ENCODE assay signal across 8 cellular contexts in the genomic region with DNA sequence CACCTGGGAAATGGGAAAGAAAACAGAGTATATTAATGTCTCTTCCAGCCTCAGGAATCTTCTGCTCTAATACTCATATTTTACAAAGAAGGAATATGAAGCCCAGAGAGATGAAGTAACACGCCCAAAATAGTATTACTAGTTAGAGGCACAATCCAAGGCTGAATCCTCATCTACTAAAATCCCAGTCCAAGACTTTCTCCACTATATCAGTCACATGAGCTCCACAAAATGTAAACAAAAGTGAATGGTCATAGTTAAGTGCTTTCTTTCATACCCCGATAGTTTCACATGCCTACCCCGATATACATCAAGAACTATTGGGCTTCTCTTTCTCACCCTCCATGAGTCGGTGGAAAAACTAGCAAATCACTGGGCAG. TPM values are rescaled to one million over a fixed set of nuclear protein-coding genes. Genes with fewer than 3 reads are reported as not detected.
A peak's percentile ranks its signal among the peaks of the same experiment; 100 is the strongest.
DNase-seq lines count a peak whose midpoint lies in the region; ATAC-seq and TF ChIP-seq lines count a peak whose summit lies in the region.

No MANE protein-coding gene starts in this region.

- H3K27ac ChIP-seq in VCaP (peak overlapping the region; percentile 89), sigmoid colon (peak overlapping the region; percentile 86 to 90 (median 88))

- WGBS in sigmoid colon, 2 donors: 5 to 17% methylated on average over 4 of the region's 4 CpGs

- no peak for TF ChIP-seq POLR2A in sigmoid colon (IDR thresholded peaks at IDR 0.05)

- TF ChIP-seq EP300 in sigmoid colon (IDR thresholded peaks at IDR 0.05): no peak

- H3K9me3 ChIP-seq in sigmoid colon: no peaks in the 10 kb centered on the region

- no peak for ATAC-seq in GM19023 (IDR thresholded peaks at IDR 0.05; ENCODE audit: unreplicated experiment)

- H3K27me3 ChIP-seq in H7 (ENCODE audit: control insufficient read depth, insufficient read depth, low read length) (no peaks in the 10 kb centered on the region), sigmoid colon (no peaks in the 10 kb centered on the region)

- peaks cover 0 to 26% (median 11%) of the 10 kb centered on the region in 4 donors for H3K4me1 ChIP-seq in sigmoid colon

- DNase-seq in H7 (no peak), germinal center (ENCODE audit: low spot score) (peak; percentile 22), sigmoid colon (no peak), RPMI8226 (no peak), GF-D8 (lab: John Stamatoyannopoulos, UW) (no peak), NCI-H1092 treated with DMSO at 0.1 percent for 48 hours (lab: John Stamatoyannopoulos, UW) (no peak)

- intact Hi-C loops in sigmoid colon (cut with DNase I): loop anchor here (1.0 kb wide), 1 partner anchor 139 kb away; no protein-coding TSS in a partner anchor

- H3K36me3 ChIP-seq in H7 (replicated peaks; ENCODE audit: control insufficient read depth, insufficient read depth, low read length) (peaks cover 6% of the 10 kb centered on the region), sigmoid colon (peaks cover 0 to 21% (median 2%) of the 10 kb centered on the region in 4 donors)

- TF ChIP-seq CTCF in VCaP (conservative IDR thresholded peaks at IDR 0.05) (no peak), sigmoid colon (IDR thresholded peaks at IDR 0.05) (no peak)

- H3K4me3 ChIP-seq in H7 (ENCODE audit: insufficient read depth, low read depth, low read length): peak overlapping the region; percentile 89
- H3K4me3 ChIP-seq in sigmoid colon: peak overlapping the region; percentile 61 to 80 (median 66)

RNA-seq across cellular contexts. Expression of a gene that starts 1.0 kb away (rescaled TPM):
- 17.2 and 20.2 TPM in 2 replicates for total RNA-seq in H7 (2014; rRNA removed; shearing (Covaris generic))
- total RNA-seq in sigmoid colon: 10 to 100 TPM in 2 of 4 donors, 1 to 10 TPM in 2; 7.2 to 15.3 (median 8.9) TPM
- polyA plus RNA-seq in sigmoid colon: 1 to 10 TPM in 2 of 3 donors, under 1 TPM in 1; 0.60 to 3.9 (median 1.2) TPM
